ENCODE assay signal across 21 cellular contexts in genomic region chr4:88841635-88842034, GRCh38.
DNase-seq lines count a peak whose midpoint lies in the region; ATAC-seq, FAIRE-seq and TF ChIP-seq lines count a peak whose summit lies in the region.
"Had no signal": no experiment of that assay in that cellular context is flagged by ENCODE, and none has a peak within 500 bp of the region (broad histone marks: within the 10 kb centered on the region; RNA-seq: fewer than 3 reads in every experiment).

No MANE protein-coding gene starts in this region.

- no peaks in the 10 kb centered on the region for H3K9me3 Mint-ChIP-seq in H9
- H3K9me3 Mint-ChIP-seq: T-cell had no signal

- CTCF ChIA-PET in K562 (lab: Yijun Ruan, JAX; ENCODE audit: low intra/inter-chr PET ratio): no interaction called here

- H3K36me3 ChIP-seq in ACC112 (ENCODE audit: insufficient read depth, low read length) (no peaks in the 10 kb centered on the region), GM23248 (ENCODE audit: low read depth) (no peaks in the 10 kb centered on the region), K562 (ENCODE audit: control insufficient read depth, insufficient read depth, low read length) (no peaks in the 10 kb centered on the region)

- no peak overlapping the region for H2BK12ac ChIP-seq in H9 (ENCODE audit: insufficient read length, low read depth, low read length)

- DNase-seq in GM23248 (peak; percentile 44), K562 (ENCODE audit: extremely low read depth in 1 of 4, low spot score in 3 of 4) (no peak), foreskin fibroblast (peak; percentile 72 to 83), H9 (no peak), DMS79 treated with DMSO at 0.1 percent for 48 hours (lab: John Stamatoyannopoulos, UW) (no peak), T-helper 9 cell (no peak)
- DNase-seq: AML-193; Caco-2; DMS53; NCI-H1092; NCI-H1694 treated with DMSO at 0.1 percent for 48 hours; NCI-H345; NCI-H526 treated with DMSO at 0.1 percent for 48 hours; NK-92 treated with Interleukin-12 subunit alpha and Interleukin-12 subunit beta, amount 100 ng/mL, for 24 hours; T-cell had no signal

- 74 to 78% methylated on average over 4 of the region's 4 CpGs for WGBS in GM23248 (ENCODE audit: low coverage in 1 of 2, low lambda C conversion rate in 2 of 2, missing lambda C conversion rate in 2 of 2), 2 experiments
- WGBS in K562 (ENCODE audit: insufficient coverage, low coverage, missing lambda C conversion rate): 88% methylated on average over 4 of the region's 4 CpGs
- WGBS in H9 (ENCODE audit: extremely low coverage, insufficient read length, low lambda C conversion rate): no CpG with 5 or more reads among the region's 4 CpGs

- no peak overlapping the region for H3T11ph ChIP-seq in H9 (ENCODE audit: low read length)

- H3K9me2 ChIP-seq in GM23248 (ENCODE audit: insufficient read depth): no peaks in the 10 kb centered on the region

- H2BK5ac ChIP-seq in H9 (ENCODE audit: insufficient read length, low read length): no peak overlapping the region

- peaks cover 8% of the 10 kb centered on the region in 2 experiments for H3K4me1 Mint-ChIP-seq in H9
- H3K4me1 Mint-ChIP-seq: T-cell had no signal

- H3K4me2 ChIP-seq in GM23248 (ENCODE audit: unreplicated experiment) (no peak overlapping the region), K562 (ENCODE audit: insufficient read depth, low read length) (no peak overlapping the region), H9 (ENCODE audit: insufficient read depth, insufficient read length, low read length) (no peak overlapping the region)

- no peak overlapping the region for H2BK20ac ChIP-seq in H9 (ENCODE audit: low read depth, low read length, poor library complexity, severe bottlenecking)

- no peak for FAIRE-seq in K562 (lab: Jason Lieb, UNC)
- FAIRE-seq: G401.6, HTR-8/SVneo had no signal

- POLR2A ChIA-PET in K562 (lab: Yijun Ruan, JAX): no interaction called here

- H4K20me1 ChIP-seq in GM23248 (ENCODE audit: insufficient read depth): no peaks in the 10 kb centered on the region
- H4K20me1 ChIP-seq in K562 (replicated peaks; ENCODE audit: control insufficient read depth, insufficient read depth, low read length): no peaks in the 10 kb centered on the region
- no peaks in the 10 kb centered on the region for H4K20me1 ChIP-seq in H9 (ENCODE audit: control insufficient read depth, insufficient read depth, insufficient read length)

- H3K9me3 ChIP-seq in GM23248 (ENCODE audit: low read depth) (no peaks in the 10 kb centered on the region), K562 (replicated peaks; ENCODE audit: control insufficient read depth, insufficient read depth, low read depth, low read length) (no peaks in the 10 kb centered on the region), H9 (ENCODE audit: control insufficient read depth, low read depth, low read length) (no peaks in the 10 kb centered on the region)
- H3K9me3 ChIP-seq: Caco-2 had no signal

- no peaks in the 10 kb centered on the region for H3K23me2 ChIP-seq in H9 (ENCODE audit: insufficient read length, low read depth, low read length, poor library complexity, severe bottlenecking)

- no peak overlapping the region for H3K27ac Mint-ChIP-seq in H9
- H3K27ac Mint-ChIP-seq: T-cell had no signal

- H3K36me3 Mint-ChIP-seq in H9 (ENCODE audit: insufficient read depth in 1 of 3, low read depth in 3 of 3): peaks cover 0 to 4% (median 3%) of the 10 kb centered on the region in 3 experiments; a peak in 1 of 7 replicates
- H3K36me3 Mint-ChIP-seq: T-cell had no signal

- H3K27me3 ChIP-seq in ACC112 (ENCODE audit: insufficient read depth, low read length) (no peaks in the 10 kb centered on the region), GM23248 (replicated peaks; ENCODE audit: insufficient read depth) (no peaks in the 10 kb centered on the region), K562 (ENCODE audit: control insufficient read depth in 2 of 2, insufficient read depth in 2 of 2, low read length in 2 of 2) (no peaks in the 10 kb centered on the region), H9 (ENCODE audit: insufficient read depth, low read length) (no peaks in the 10 kb centered on the region)

- H3K27me3 Mint-ChIP-seq in H9 (ENCODE audit: low read depth): no peaks in the 10 kb centered on the region
- H3K27me3 Mint-ChIP-seq: T-cell had no signal

- H3K9ac ChIP-seq in GM23248 (no peak overlapping the region), K562 (ENCODE audit: insufficient read depth in 1 of 2, low read depth in 2 of 2, low read length in 2 of 2) (no peak overlapping the region), H9 (ENCODE audit: extremely low read depth, insufficient read length, low read length) (no peak overlapping the region)

- H4K8ac ChIP-seq in H9 (replicated peaks; ENCODE audit: insufficient read length, low read depth, low read length): no peak overlapping the region

- intact Hi-C loops in K562 (cut with micrococcal nuclease): no loop called here

- H3K23ac ChIP-seq in H9 (ENCODE audit: insufficient read length, low read depth, low read length): no peak overlapping the region

- no peak overlapping the region for H3K4me3 Mint-ChIP-seq in H9
- H3K4me3 Mint-ChIP-seq: T-cell had no signal

- no peaks in the 10 kb centered on the region for H3K79me2 ChIP-seq in ACC112 (ENCODE audit: control insufficient read depth, insufficient read depth, low read length, unreplicated experiment)
- H3K79me2 ChIP-seq in GM23248 (ENCODE audit: insufficient read depth): no peaks in the 10 kb centered on the region
- H3K79me2 ChIP-seq in K562 (ENCODE audit: control insufficient read depth, insufficient read depth, low read length): no peaks in the 10 kb centered on the region
- H3K79me2 ChIP-seq in H9 (ENCODE audit: insufficient read depth, low read length): no peaks in the 10 kb centered on the region

- H4K5ac ChIP-seq in H9 (ENCODE audit: insufficient read length, low read depth, low read length): no peak overlapping the region

- no peaks in the 10 kb centered on the region for H3K79me1 ChIP-seq in H9 (ENCODE audit: insufficient read depth, low read depth, low read length, poor library complexity, severe bottlenecking)

- TF ChIP-seq RAD21 in K562 (CRISPR knock-in tag; conservative IDR thresholded peaks at IDR 0.05 in 1 of 2, IDR thresholded peaks at IDR 0.05 in 1 of 2): no peak

- H3K9me1 ChIP-seq in K562 (ENCODE audit: control insufficient read depth, insufficient read depth, low read length): no peaks in the 10 kb centered on the region

- no peak overlapping the region for H2BK15ac ChIP-seq in H9 (ENCODE audit: low read depth, low read length)

- in situ Hi-C loops in GM23248 (cut with MboI) (no loop called here), K562 (cut with MboI) (no loop called here)

- TF ChIP-seq CTCF in K562 (IDR thresholded peaks at IDR 0.05 in 2 of 3, conservative IDR thresholded peaks at IDR 0.05 in 1 of 3; ENCODE audit: insufficient read depth in 2 of 3, low read depth in 1 of 3, low read length in 3 of 3): no peak
- no peak for TF ChIP-seq CTCF in foreskin fibroblast (IDR thresholded peaks at IDR 0.05; ENCODE audit: low read depth, low read length)
- no peak for TF ChIP-seq CTCF in H9 (conservative IDR thresholded peaks at IDR 0.05)

- H3K27ac ChIP-seq in ACC112 (ENCODE audit: low read depth, low read length): peak overlapping the region; percentile 14; the same call in 1 of the 2 replicates
- H3K27ac ChIP-seq in GM23248: no peak overlapping the region
- no peak overlapping the region for H3K27ac ChIP-seq in K562 (ENCODE audit: extremely low read depth, low read depth, low read length)
- no peak overlapping the region for H3K27ac ChIP-seq in H9 (ENCODE audit: insufficient read length, low read depth, low read length)
- H3K27ac ChIP-seq: 22Rv1, SK-N-MC had no signal

- ATAC-seq in K562 (no peak), HG03439 (IDR thresholded peaks at IDR 0.05; ENCODE audit: unreplicated experiment) (no peak)
- ATAC-seq: T-cell had no signal

- H2AFZ ChIP-seq in ACC112 (ENCODE audit: low read length, unreplicated experiment): no peak overlapping the region
- no peak overlapping the region for H2AFZ ChIP-seq in GM23248
- H2AFZ ChIP-seq in K562 (ENCODE audit: low read depth, low read length): no peak overlapping the region
- H2AFZ ChIP-seq in H9 (ENCODE audit: low read length): no peak overlapping the region

- no peak overlapping the region for H2BK120ac ChIP-seq in H9 (ENCODE audit: low read depth, low read length, poor library complexity, severe bottlenecking)

- 0 out of 2 replicates have a peak, but pooled peaks cover 4% of the 10 kb centered on the region for H3F3A ChIP-seq in GM23248 (ENCODE audit: insufficient read depth)

- TF ChIP-seq POLR2A in K562 (conservative IDR thresholded peaks at IDR 0.05): no peak

- H4K91ac ChIP-seq in H9 (ENCODE audit: insufficient read length, low read depth, low read length): no peak overlapping the region

- no TSS peak for BruUV-seq in K562 (replicated peaks; lab: Mats Ljungman, UMichigan)

- H3K18ac ChIP-seq in H9 (ENCODE audit: insufficient read length, low read depth, low read length): no peak overlapping the region

- no peak overlapping the region for H3K56ac ChIP-seq in H9 (ENCODE audit: insufficient read length, low read depth, low read length)

- H3K14ac ChIP-seq in H9 (ENCODE audit: insufficient read depth, low read length): no peak overlapping the region

- H2AK5ac ChIP-seq in H9 (ENCODE audit: insufficient read length, low read length): no peak overlapping the region

- TF ChIP-seq EP300 in K562 (IDR thresholded peaks at IDR 0.05; ENCODE audit: low read length): no peak

- H3K4me3 ChIP-seq in ACC112 (ENCODE audit: low read depth, low read length) (no peak overlapping the region), GM23248 (no peak overlapping the region), K562 (no peak overlapping the region), foreskin fibroblast (ENCODE audit: low read depth in 1 of 2, low read length in 2 of 2) (no peak overlapping the region)
- H3K4me3 ChIP-seq: SK-N-MC had no signal

- peaks cover 6% of the 10 kb centered on the region for H3K4me1 ChIP-seq in ACC112 (ENCODE audit: control insufficient read depth, insufficient read depth, low read length, unreplicated experiment)
- H3K4me1 ChIP-seq in GM23248 (ENCODE audit: insufficient read depth): peaks cover 9% of the 10 kb centered on the region; the same call in 1 of the 2 replicates
- no peaks in the 10 kb centered on the region for H3K4me1 ChIP-seq in K562 (replicated peaks in 1 of 2; ENCODE audit: control insufficient read depth in 2 of 2, insufficient read depth in 2 of 2, low read length in 2 of 2)
- no peaks in the 10 kb centered on the region; the same call in 1 of the 2 replicates for H3K4me1 ChIP-seq in H9 (ENCODE audit: insufficient read depth, low read length)
- H3K4me1 ChIP-seq: Caco-2 had no signal

- no peak overlapping the region for H3K4ac ChIP-seq in H9 (ENCODE audit: low read depth, low read length)

TF ChIP-seq in K562, 482 proteins besides CTCF, POLR2A, EP300 and RAD21 (continues in another document):
- TF ChIP-seq FOXA3 (CRISPR knock-in tag; conservative IDR thresholded peaks at IDR 0.05 in 1 of 2, IDR thresholded peaks at IDR 0.05 in 1 of 2) (no peak), C11orf30 (IDR thresholded peaks at IDR 0.05; ENCODE audit: low read depth) (peak; percentile 84), NR4A1 (CRISPR knock-in tag; IDR thresholded peaks at IDR 0.05) (no peak), NR4A1 (tag; IDR thresholded peaks at IDR 0.05) (no peak), ZNF316 (IDR thresholded peaks at IDR 0.05) (peak; percentile 88), MAFF (IDR thresholded peaks at IDR 0.05; ENCODE audit: low read length) (peak; percentile 34; the same call in 1 of the 2 replicates), HIVEP1 (CRISPR knock-in tag; IDR thresholded peaks at IDR 0.05) (no peak), RNF2 (IDR thresholded peaks at IDR 0.05) (no peak)

Comparison
In these comparisons a context has a peak if more than half of its experiments do, and no peak if none do; other contexts are left out.
1. DNase-seq: peak in GM23248 (single experiment) and foreskin fibroblast (2 of 2); none in K562 (0 of 4), H9 (single experiment), DMS79 treated with DMSO at 0.1 percent for 48 hours (single experiment) and T-helper 9 cell (single experiment).